Comparison of ENCODE assay signal across 11 cellular contexts in the genomic region with DNA sequence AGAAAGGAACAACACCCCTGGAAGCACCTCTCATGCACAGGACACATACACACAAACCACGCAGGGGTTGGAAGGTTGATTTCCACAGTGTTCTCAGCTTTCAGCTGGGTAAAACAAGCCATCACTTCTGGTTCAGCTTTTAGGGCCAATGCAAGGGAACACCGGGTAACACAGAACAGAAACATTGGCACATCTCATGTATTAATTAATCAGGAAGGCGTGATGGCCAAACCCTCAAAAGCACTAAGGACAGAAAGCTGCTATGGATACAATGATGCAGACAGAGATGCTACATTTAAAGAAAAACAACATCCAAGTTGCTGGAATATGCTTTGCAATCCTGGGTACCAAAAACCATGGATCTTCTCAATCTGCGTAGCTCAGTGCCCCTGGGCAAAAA.
A peak's percentile ranks its signal among the peaks of the same experiment; 100 is the strongest.
DNase-seq lines count a peak whose midpoint lies in the region; ATAC-seq and TF ChIP-seq lines count a peak whose summit lies in the region.
"Had no signal": no experiment of that assay in that cellular context is flagged by ENCODE, and none has a peak within 500 bp of the region (broad histone marks: within the 10 kb centered on the region; RNA-seq: fewer than 3 reads in every experiment).

No MANE protein-coding gene starts in this region.

- H3K9me3 ChIP-seq in smooth muscle cell (replicated peaks; ENCODE audit: low read depth), result no peaks in the 10 kb centered on the region
- no peaks in the 10 kb centered on the region for H3K9me3 ChIP-seq in MG63
- H3K9me3 ChIP-seq: colonic mucosa had no signal

- H3K27me3 Mint-ChIP-seq in GM23338 (ENCODE audit: insufficient read depth, low read depth, poor library complexity), result peaks cover 9% of the 10 kb centered on the region
- peaks cover 0 to 17% (median 15%) of the 10 kb centered on the region in 3 donors for H3K27me3 Mint-ChIP-seq in immature natural killer cell (ENCODE audit: low read depth in 3 of 3)

- 64% methylated on average over 4 of the region's 4 CpGs for WGBS in smooth muscle cell (ENCODE audit: low lambda C conversion rate)

- in situ Hi-C loops in brain microvascular endothelial cell (cut with HindIII; ENCODE audit: low pct_ligation_motif_present, low sequenced_read_pairs), result no loop called here

- H3K27ac ChIP-seq in GM23338 (ENCODE audit: low read depth) (peak overlapping the region; percentile 70), brain microvascular endothelial cell (peak overlapping the region; percentile 39), smooth muscle cell (ENCODE audit: low read depth) (peak overlapping the region; percentile 62)
- H3K27ac ChIP-seq: colonic mucosa, VCaP had no signal

- no peak for ATAC-seq in GM23338
- no peak for ATAC-seq in HG03378 (IDR thresholded peaks at IDR 0.05; ENCODE audit: unreplicated experiment)
- no peak for ATAC-seq in HG02642 (IDR thresholded peaks at IDR 0.05; ENCODE audit: poor library complexity, unreplicated experiment)
- no peak for ATAC-seq in HG03025 (IDR thresholded peaks at IDR 0.05; ENCODE audit: low FRiP score, unreplicated experiment)

- DNase-seq in GM23338 (ENCODE audit: low spot score) (no peak), brain microvascular endothelial cell (no peak), immature natural killer cell (no peak), smooth muscle cell (lab: John Stamatoyannopoulos, UW; ENCODE audit: unreplicated experiment) (no peak), MG63 (no peak)
- DNase-seq: colonic mucosa, NCI-H2107 had no signal

- no peaks in the 10 kb centered on the region for H3K9me3 Mint-ChIP-seq in GM23338
- no peaks in the 10 kb centered on the region for H3K9me3 Mint-ChIP-seq in immature natural killer cell

- H3K4me2 ChIP-seq in GM23338, result peak overlapping the region; percentile 75
- H3K4me2 ChIP-seq in smooth muscle cell, result peak overlapping the region; percentile 94

- H4K20me1 ChIP-seq in GM23338 (replicated peaks; ENCODE audit: insufficient read depth), result 0 out of 2 replicates have a peak, but pooled peaks cover 3% of the 10 kb centered on the region
- H4K20me1 ChIP-seq in smooth muscle cell (ENCODE audit: low read depth), result no peaks in the 10 kb centered on the region

- H3K4me3 ChIP-seq in GM23338, result peak overlapping the region; percentile 66
- peak overlapping the region; percentile 69 for H3K4me3 ChIP-seq in brain microvascular endothelial cell (ENCODE audit: low read depth, low read length)
- peak overlapping the region; percentile 62 for H3K4me3 ChIP-seq in smooth muscle cell
- H3K4me3 ChIP-seq in MG63, result no peak overlapping the region

- H3K36me3 Mint-ChIP-seq in GM23338 (ENCODE audit: low read depth) (no peaks in the 10 kb centered on the region), immature natural killer cell (no peaks in the 10 kb centered on the region)

- H3K27ac Mint-ChIP-seq in GM23338 (peak overlapping the region; percentile 89), immature natural killer cell (no peak overlapping the region)

- H3K79me2 ChIP-seq in GM23338 (replicated peaks; ENCODE audit: insufficient read depth) (peaks cover 50% of the 10 kb centered on the region), smooth muscle cell (ENCODE audit: low read depth) (peaks cover 10% of the 10 kb centered on the region)

- no peak overlapping the region for H3K9ac ChIP-seq in smooth muscle cell (ENCODE audit: low read depth)

- H3F3A ChIP-seq in GM23338 (replicated peaks; ENCODE audit: low read depth) (no peaks in the 10 kb centered on the region; the same call in 1 of the 2 replicates), smooth muscle cell (ENCODE audit: low read depth) (peaks cover 4% of the 10 kb centered on the region)

- no peaks in the 10 kb centered on the region for H3K9me2 ChIP-seq in GM23338 (ENCODE audit: insufficient read depth)

- TF ChIP-seq CTCF in GM23338 (conservative IDR thresholded peaks at IDR 0.05; ENCODE audit: low read depth in 2 of 2) (no peak), brain microvascular endothelial cell (IDR thresholded peaks at IDR 0.05; ENCODE audit: low read depth, low read length, missing control alignments) (no peak), smooth muscle cell (IDR thresholded peaks at IDR 0.05; ENCODE audit: borderline replicate concordance, insufficient read depth, poor library complexity, severe bottlenecking) (no peak)

- no peak overlapping the region for H2AFZ ChIP-seq in GM23338
- H2AFZ ChIP-seq in smooth muscle cell (ENCODE audit: low read depth), result no peak overlapping the region

- H3K4me1 ChIP-seq in GM23338 (ENCODE audit: insufficient read depth), result peaks cover 63% of the 10 kb centered on the region
- peaks cover 44% of the 10 kb centered on the region for H3K4me1 ChIP-seq in smooth muscle cell (ENCODE audit: low read depth)
- H3K4me1 ChIP-seq: colonic mucosa had no signal

- H3K36me3 ChIP-seq in GM23338 (ENCODE audit: insufficient read depth) (no peaks in the 10 kb centered on the region), brain microvascular endothelial cell (replicated peaks) (no peaks in the 10 kb centered on the region), smooth muscle cell (ENCODE audit: low read depth) (no peaks in the 10 kb centered on the region), MG63 (no peaks in the 10 kb centered on the region)
- H3K36me3 ChIP-seq: colonic mucosa had no signal

- no peaks in the 10 kb centered on the region for H3K27me3 ChIP-seq in GM23338 (ENCODE audit: insufficient read depth)
- H3K27me3 ChIP-seq in brain microvascular endothelial cell (replicated peaks), result no peaks in the 10 kb centered on the region
- H3K27me3 ChIP-seq in smooth muscle cell (ENCODE audit: low read depth), result no peaks in the 10 kb centered on the region
- H3K27me3 ChIP-seq in MG63, result no peaks in the 10 kb centered on the region
- H3K27me3 ChIP-seq: colonic mucosa had no signal

- H3K4me3 Mint-ChIP-seq in GM23338 (peak overlapping the region; percentile 89), immature natural killer cell (peak overlapping the region in 4 of 5 donors; percentile 5 to 88 (median 16))

- H3K4me1 Mint-ChIP-seq in GM23338, result peaks cover 50% of the 10 kb centered on the region
- H3K4me1 Mint-ChIP-seq in immature natural killer cell, result peaks cover 15 to 29% of the 10 kb centered on the region in 2 donors

TF ChIP-seq in GM23338, 12 proteins besides CTCF, POLR2A, EP300 and RAD21 (continues in another document):
- TF ChIP-seq NANOG (IDR thresholded peaks at IDR 0.05; ENCODE audit: borderline replicate concordance) (no peak), ZNF114 (CRISPR knock-in tag; IDR thresholded peaks at IDR 0.05) (no peak), ZNF331 (CRISPR knock-in tag; IDR thresholded peaks at IDR 0.05; ENCODE audit: low read depth) (no peak), ETS1 (IDR thresholded peaks at IDR 0.05) (no peak), EZH2 (IDR thresholded peaks at IDR 0.05; ENCODE audit: low read depth, unreplicated experiment) (no peak), POLR2AphosphoS5 (IDR thresholded peaks at IDR 0.05; ENCODE audit: low read depth) (no peak)
